8 cellular contexts compared by ENCODE assay signal in the genomic region with DNA sequence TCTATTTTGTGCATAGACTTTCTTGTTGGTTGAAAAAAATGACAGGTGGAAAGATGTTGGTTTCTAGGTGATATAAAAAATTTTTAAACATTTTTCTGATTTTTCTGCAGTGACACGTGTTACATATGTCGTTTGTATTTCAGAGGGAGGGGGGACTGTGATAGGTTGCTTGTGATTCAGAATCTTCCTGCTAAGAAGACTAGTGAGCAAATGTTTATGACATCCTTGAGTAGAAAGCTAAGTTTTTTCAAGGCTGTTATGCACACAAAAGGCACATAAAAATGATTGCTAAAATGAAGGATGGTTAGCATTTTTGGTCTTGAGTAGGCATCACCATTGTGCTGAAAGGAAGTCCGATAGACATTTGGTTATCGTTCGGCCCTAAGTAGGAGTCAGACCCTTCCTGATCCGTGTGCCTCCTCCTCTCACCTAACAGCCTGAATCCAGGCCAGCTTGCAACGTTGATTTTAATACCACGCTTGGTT. TPM values are rescaled to one million over a fixed set of nuclear protein-coding genes. Genes with fewer than 3 reads are reported as not detected.
A peak's percentile ranks its signal among the peaks of the same experiment; 100 is the strongest.
DNase-seq lines count a peak whose midpoint lies in the region; ATAC-seq and TF ChIP-seq lines count a peak whose summit lies in the region.

No MANE protein-coding gene starts in this region.

- peaks cover 0 to 7% (median 0%) of the 10 kb centered on the region in 5 donors for H3K27me3 Mint-ChIP-seq in naive thymus-derived CD4-positive, alpha-beta T cell

- peak overlapping the region; percentile 93 for H3K9ac ChIP-seq in PC-3 (ENCODE audit: low read length)

- H2AFZ ChIP-seq in PC-3 (ENCODE audit: low read length) = no peak overlapping the region

- H3K4me3 ChIP-seq in PC-3 (ENCODE audit: low read length) (peak overlapping the region; percentile 82), coronary artery (peak overlapping the region; percentile 99)
- peak overlapping the region; percentile 93 for H3K4me3 ChIP-seq in naive thymus-derived CD4-positive, alpha-beta T cell (ENCODE audit: low read length)

- H3F3A ChIP-seq in PC-3 (ENCODE audit: low read length, unreplicated experiment) = no peaks in the 10 kb centered on the region

- peaks cover 62% of the 10 kb centered on the region for H3K79me2 ChIP-seq in PC-3 (ENCODE audit: low read length)

- H3K27ac ChIP-seq in PC-3 (ENCODE audit: low read length) (peak overlapping the region; percentile 68), coronary artery (peak overlapping the region; percentile 97 to 100)
- H3K27ac ChIP-seq in naive thymus-derived CD4-positive, alpha-beta T cell (ENCODE audit: low read depth, low read length) = peak overlapping the region; percentile 98

- CTCF ChIA-PET in PC-3 (lab: Charles Lee) = interaction anchor here (0.7 kb wide), 1 partner anchor 103 kb away, joined by 4 read pairs; no protein-coding TSS in a partner anchor
- CTCF ChIA-PET in naive thymus-derived CD4-positive, alpha-beta T cell (lab: Charles Lee) = no interaction called here

- H3K36me3 Mint-ChIP-seq in naive thymus-derived CD4-positive, alpha-beta T cell = peaks cover 0 to 13% (median 0%) of the 10 kb centered on the region in 5 donors

- intact Hi-C loops in PC-3 (cut with micrococcal nuclease) = loop anchor here (2.0 to 5.0 kb wide), 2 partner anchors 22 to 887 kb away; partner anchors contain the start of gene MFN1
- intact Hi-C loops in naive thymus-derived CD4-positive, alpha-beta T cell (cut with micrococcal nuclease) = loop anchor here (5.0 kb wide), 4 partner anchors 38 to 1588 kb away; partner anchors contain the start of genes FXR1 (in 1 of the 2) and TTC14 (in 1 of the 2)

- H4K20me1 ChIP-seq in PC-3 (ENCODE audit: low read length) = peaks cover 11% of the 10 kb centered on the region

- peak overlapping the region; percentile 88 to 96 (median 94) for H3K4me3 Mint-ChIP-seq in naive thymus-derived CD4-positive, alpha-beta T cell

- H3K9me3 ChIP-seq in PC-3 (ENCODE audit: low read length) = no peaks in the 10 kb centered on the region
- no peaks in the 10 kb centered on the region for H3K9me3 ChIP-seq in naive thymus-derived CD4-positive, alpha-beta T cell (ENCODE audit: control insufficient read depth in 2 of 3, low read length in 3 of 3)

- peaks cover 17% of the 10 kb centered on the region; the same call in 1 of the 2 replicates for H3K4me1 ChIP-seq in PC-3 (ENCODE audit: insufficient read depth, low read length)
- peaks cover 9 to 22% of the 10 kb centered on the region in 2 donors for H3K4me1 ChIP-seq in naive thymus-derived CD4-positive, alpha-beta T cell (ENCODE audit: control insufficient read depth in 2 of 2, insufficient read depth in 2 of 2, low read length in 2 of 2)

- ATAC-seq in PC-3 (no peak), GM18861 (IDR thresholded peaks at IDR 0.05; ENCODE audit: unreplicated experiment) (no peak), HG02981 (IDR thresholded peaks at IDR 0.05; ENCODE audit: unreplicated experiment) (no peak), GM21390 (IDR thresholded peaks at IDR 0.05; ENCODE audit: unreplicated experiment) (no peak)
- no peak for ATAC-seq in naive thymus-derived CD4-positive, alpha-beta T cell

- H3K27me3 ChIP-seq in PC-3 (ENCODE audit: low read length) = no peaks in the 10 kb centered on the region
- no peaks in the 10 kb centered on the region for H3K27me3 ChIP-seq in naive thymus-derived CD4-positive, alpha-beta T cell (ENCODE audit: control insufficient read depth in 2 of 2, insufficient read depth in 2 of 2, low read length in 2 of 2)

- H3K36me3 ChIP-seq in PC-3 (ENCODE audit: low read depth, low read length) = peaks cover 23% of the 10 kb centered on the region
- peaks cover 0 to 14% (median 3%) of the 10 kb centered on the region in 3 experiments for H3K36me3 ChIP-seq in naive thymus-derived CD4-positive, alpha-beta T cell (ENCODE audit: control insufficient read depth in 2 of 3, insufficient read depth in 3 of 3, low read length in 3 of 3)

- H3K9me2 ChIP-seq in PC-3 (replicated peaks; ENCODE audit: low read length) = no peaks in the 10 kb centered on the region

- peak overlapping the region; percentile 76 to 98 (median 89) for H3K27ac Mint-ChIP-seq in naive thymus-derived CD4-positive, alpha-beta T cell

- DNase-seq in 8988T = peak; percentile 26
- peak; percentile 72 for DNase-seq in GM10266 (ENCODE audit: extremely low spot score)
- DNase-seq in PC-3 = peak; percentile 42
- no peak for DNase-seq in coronary artery (ENCODE audit: low spot score)
- peak in 7 of 9 donors; percentile 5 to 63 (median 42) for DNase-seq in naive thymus-derived CD4-positive, alpha-beta T cell

- TSS peak; percentile 49 for BruUV-seq in PC-3 (replicated peaks; lab: Mats Ljungman, UMichigan)

- TF ChIP-seq CTCF in GM10266 (IDR thresholded peaks at IDR 0.05; ENCODE audit: control insufficient read depth, insufficient read depth, low read depth, missing control alignments) (no peak), PC-3 (conservative IDR thresholded peaks at IDR 0.05; ENCODE audit: low read depth, low read length) (no peak), coronary artery (IDR thresholded peaks at IDR 0.05) (no peak)

- peak overlapping the region; percentile 82 for H3K4me2 ChIP-seq in PC-3 (ENCODE audit: low read length)

- POLR2A ChIA-PET in PC-3 (lab: Charles Lee; ENCODE audit: unreplicated experiment) = no interaction called here
- POLR2A ChIA-PET in naive thymus-derived CD4-positive, alpha-beta T cell (lab: Charles Lee) = interaction anchor here (1.4 to 5.5 kb wide), 4 partner anchors 22 to 253 kb away, joined by 4 to 64 read pairs (median 14); partner anchors contain the start of genes MFN1, PIK3CA and ZMAT3

- peaks cover 0 to 1% (median 0%) of the 10 kb centered on the region in 11 donors for H3K9me3 Mint-ChIP-seq in naive thymus-derived CD4-positive, alpha-beta T cell

- peaks cover 22 to 52% (median 41%) of the 10 kb centered on the region in 7 donors for H3K4me1 Mint-ChIP-seq in naive thymus-derived CD4-positive, alpha-beta T cell

RNA-seq across cellular contexts. Expression of gene ZNF639, which starts 1.5 kb away (rescaled TPM):
- total RNA-seq in PC-3 (2014; rRNA removed) = 52.5 and 60.4 TPM in 2 replicates
- total RNA-seq in naive thymus-derived CD4-positive, alpha-beta T cell = 10 to 100 TPM; 33.1 to 74.9 (median 46.0) TPM
- polyA plus RNA-seq in naive thymus-derived CD4-positive, alpha-beta T cell = 10 to 100 TPM; 61.0 to 63.4 TPM

RNA-seq across cellular contexts. Expression of gene MFN1, which starts 23.2 kb away (rescaled TPM):
- 41.2 and 42.8 TPM in 2 replicates for total RNA-seq in PC-3 (2014; rRNA removed)
- total RNA-seq in naive thymus-derived CD4-positive, alpha-beta T cell = 10 to 100 TPM; 32.2 to 58.1 (median 40.3) TPM
- polyA plus RNA-seq in naive thymus-derived CD4-positive, alpha-beta T cell = 10 to 100 TPM in 1 of 2 donors, 1 to 10 TPM in 1; 7.4 to 11.0 TPM
